ENCODE assay signal across 8 cellular contexts in genomic region chr2:72825271-72826155, GRCh38. TPM values are rescaled to one million over a fixed set of nuclear protein-coding genes. Genes with fewer than 3 reads are reported as not detected.
DNase-seq lines count a peak whose midpoint lies in the region; FAIRE-seq and TF ChIP-seq lines count a peak whose summit lies in the region.

EXOC6B (minus strand) TSS chr2:72826033.

- H3K4me1 ChIP-seq in SK-N-SH (ENCODE audit: control insufficient read depth in 1 of 2, insufficient read depth in 2 of 2, low read depth in 1 of 2, low read length in 1 of 2) (peaks cover 4 to 8% of the 10 kb centered on the region in 2 experiments; a peak in 3 of 4 replicates), suprapubic skin (peaks cover 33% of the 10 kb centered on the region)

- FAIRE-seq in G401.6 (lab: Jason Lieb, UNC): peak; percentile 94

- no peaks in the 10 kb centered on the region for H3F3A ChIP-seq in SK-N-SH (replicated peaks; ENCODE audit: insufficient read depth)

- WGBS in SK-N-SH (ENCODE audit: low lambda C conversion rate): 10% methylated on average over 16 of the region's 70 CpGs
- WGBS in suprapubic skin: 1% methylated on average over 24 of the region's 70 CpGs

- peaks cover 6% of the 10 kb centered on the region for H3K36me3 Mint-ChIP-seq in activated naive CD4-positive, alpha-beta T cell treated with anti-CD3 and anti-CD28 coated beads, Interleukin-2, amount 50 U/mL, for 24 hours

- TF ChIP-seq RAD21 in SK-N-SH (IDR thresholded peaks at IDR 0.05; ENCODE audit: low read length): no peak

- no peaks in the 10 kb centered on the region for H3K9me3 ChIP-seq in SK-N-SH
- no peaks in the 10 kb centered on the region for H3K9me3 ChIP-seq in suprapubic skin

- peaks cover 3% of the 10 kb centered on the region for H3K27me3 Mint-ChIP-seq in activated naive CD4-positive, alpha-beta T cell treated with anti-CD3 and anti-CD28 coated beads, Interleukin-2, amount 50 U/mL, for 24 hours

- peak within 1 kb of the TSS; percentile 82 for H3K27ac Mint-ChIP-seq in activated naive CD4-positive, alpha-beta T cell treated with anti-CD3 and anti-CD28 coated beads, Interleukin-2, amount 50 U/mL, for 24 hours

- H3K9me3 Mint-ChIP-seq in activated naive CD4-positive, alpha-beta T cell treated with anti-CD3 and anti-CD28 coated beads, Interleukin-2, amount 50 U/mL, for 24 hours: no peaks in the 10 kb centered on the region

- H3K36me3 ChIP-seq in SK-N-SH (replicated peaks in 1 of 2; ENCODE audit: control insufficient read depth in 1 of 2, insufficient read depth in 2 of 2, low read length in 1 of 2) (peaks cover 0 to 12% of the 10 kb centered on the region in 2 experiments), suprapubic skin (no peaks in the 10 kb centered on the region)

- TF ChIP-seq EP300 in SK-N-SH (IDR thresholded peaks at IDR 0.05; ENCODE audit: borderline replicate concordance in 1 of 2, low read depth in 1 of 2, low read length in 1 of 2) (no peak), suprapubic skin (IDR thresholded peaks at IDR 0.05) (no peak)

- POLR2A ChIA-PET in HEK293T (lab: Yijun Ruan, JAX): interaction anchor here (1.4 kb wide), 1 partner anchor 9 kb away, joined by 5 read pairs; no protein-coding TSS in a partner anchor
- POLR2A ChIA-PET in SK-N-SH (lab: Yijun Ruan, JAX): no interaction called here

- H3K27ac ChIP-seq in SK-N-SH (ENCODE audit: low read depth in 2 of 2, low read length in 1 of 2) (peak within 1 kb of the TSS; percentile 62 to 74), suprapubic skin (peak within 1 kb of the TSS; percentile 78)

- H3K79me2 ChIP-seq in SK-N-SH (ENCODE audit: insufficient read depth): peaks cover 21% of the 10 kb centered on the region; the same call in 1 of the 2 replicates

- H3K4me2 ChIP-seq in SK-N-SH: peak within 1 kb of the TSS; percentile 67

- H3K9ac ChIP-seq in SK-N-SH: peak within 1 kb of the TSS; percentile 70

- CTCF ChIA-PET in HEK293T (lab: Yijun Ruan, JAX) (no interaction called here), SK-N-SH (lab: Yijun Ruan, JAX) (interaction anchor here (2.0 kb wide), 1 partner anchor 37 kb away, joined by 8 read pairs; no protein-coding TSS in a partner anchor)

- DNase-seq in HEK293T (ENCODE audit: extremely low spot score): peak; percentile 96
- DNase-seq in MV-4-11 (lab: John Stamatoyannopoulos, UW): peak; percentile 59
- DNase-seq in SK-N-SH: peak; percentile 93
- DNase-seq in glomerular endothelial cell (ENCODE audit: extremely low read depth, low read depth, low spot score): peak; percentile 54
- DNase-seq in occipital lobe (lab: John Stamatoyannopoulos, UW): peak; percentile 92
- DNase-seq in suprapubic skin (ENCODE audit: low spot score in 2 of 2): peak; percentile 95 to 97

- peak in 1 of 2 donors; percentile 65 for TF ChIP-seq POLR2A in suprapubic skin (IDR thresholded peaks at IDR 0.05)

- H3K27me3 ChIP-seq in SK-N-SH (ENCODE audit: insufficient read depth): no peaks in the 10 kb centered on the region
- H3K27me3 ChIP-seq in suprapubic skin: no peaks in the 10 kb centered on the region

- H3K9me2 ChIP-seq in SK-N-SH: no peaks in the 10 kb centered on the region

- no peaks in the 10 kb centered on the region for H4K20me1 ChIP-seq in SK-N-SH (ENCODE audit: insufficient read depth)

- H2AFZ ChIP-seq in SK-N-SH (ENCODE audit: low read depth): peak within 1 kb of the TSS; percentile 80

- H3K4me1 Mint-ChIP-seq in activated naive CD4-positive, alpha-beta T cell treated with anti-CD3 and anti-CD28 coated beads, Interleukin-2, amount 50 U/mL, for 24 hours: peaks cover 48% of the 10 kb centered on the region

- H3K4me3 Mint-ChIP-seq in activated naive CD4-positive, alpha-beta T cell treated with anti-CD3 and anti-CD28 coated beads, Interleukin-2, amount 50 U/mL, for 24 hours: peak within 1 kb of the TSS; percentile 95

- TF ChIP-seq CTCF in SK-N-SH (IDR thresholded peaks at IDR 0.05): no peak
- TF ChIP-seq CTCF in suprapubic skin (IDR thresholded peaks at IDR 0.05): no peak

- peak within 1 kb of the TSS; percentile 78 to 86 for H3K4me3 ChIP-seq in SK-N-SH (ENCODE audit: low read depth in 2 of 2, low read length in 1 of 2)
- H3K4me3 ChIP-seq in suprapubic skin: peak within 1 kb of the TSS; percentile 67

TF ChIP-seq in HEK293T, 16 proteins besides CTCF, POLR2A, EP300 and RAD21:
- no peak for TF ChIP-seq FOXM1 (IDR thresholded peaks at IDR 0.05; ENCODE audit: borderline replicate concordance)
- no peak for TF ChIP-seq SP1 (IDR thresholded peaks at IDR 0.05)
- 0 out of 2 replicates have a peak, but pooled peaks have one; percentile 35 for TF ChIP-seq LEF1 (IDR thresholded peaks at IDR 0.05; ENCODE audit: borderline replicate concordance)

TF ChIP-seq in SK-N-SH, 30 proteins besides CTCF, POLR2A, EP300 and RAD21:
- TF ChIP-seq POLR2AphosphoS5 (IDR thresholded peaks at IDR 0.05; ENCODE audit: low read depth, low read length) (peak; percentile 77), MXI1 (IDR thresholded peaks at IDR 0.05; ENCODE audit: low read depth, low read length) (peak; percentile 63; the same call in 1 of the 2 replicates), CHD2 (IDR thresholded peaks at IDR 0.05; ENCODE audit: low read length, partially characterized antibody) (peak; percentile 30), TAF1 (IDR thresholded peaks at IDR 0.05; ENCODE audit: borderline replicate concordance, low read depth, low read length) (peak; percentile 72), NRF1 (IDR thresholded peaks at IDR 0.05; ENCODE audit: low read depth, low read length) (no peak), YY1 (IDR thresholded peaks at IDR 0.05; ENCODE audit: low read depth) (peak; percentile 82), REST (IDR thresholded peaks at IDR 0.05; ENCODE audit: low read depth, low read length) (no peak)

RNA-seq across cellular contexts. Expression of gene EXOC6B, which starts in this region (rescaled TPM):
- 7.4 and 7.8 TPM in 2 replicates for polyA plus RNA-seq in SK-N-SH (2012; rRNA removed)
- 5.1 and 6.2 TPM in 2 replicates for polyA plus RNA-seq in SK-N-SH (2012; cell fraction: cytosol; rRNA removed)
- polyA plus RNA-seq in SK-N-SH (2012; cell fraction: nucleus; rRNA removed): 6.3 and 13.7 TPM in 2 replicates
- total RNA-seq in glomerular endothelial cell (25.8 and 35.1 TPM in 2 replicates), occipital lobe (190 TPM), suprapubic skin (100 to 1,000 TPM in 1 of 4 donors, 10 to 100 TPM in 3; 54.0 to 121 (median 78.7) TPM)

Comparison
In these comparisons a context has a peak if more than half of its experiments do, and no peak if none do; other contexts are left out.
1. Peak in every context shown above with its lines: DNase-seq, H3K4me3 ChIP-seq and H3K27ac ChIP-seq.